20 cellular contexts compared by ENCODE assay signal in genomic region chr4:103137446-103137827, GRCh38. TPM values are rescaled to one million over a fixed set of nuclear protein-coding genes. Genes with fewer than 3 reads are reported as not detected.
DNase-seq lines count a peak whose midpoint lies in the region; ATAC-seq and TF ChIP-seq lines count a peak whose summit lies in the region.
"Had no signal": no experiment of that assay in that cellular context is flagged by ENCODE, and none has a peak within 500 bp of the region (broad histone marks: within the 10 kb centered on the region; RNA-seq: fewer than 3 reads in every experiment).

No MANE protein-coding gene starts in this region.

- TF ChIP-seq POLR2A in breast epithelium (IDR thresholded peaks at IDR 0.05) = no peak
- TF ChIP-seq POLR2A in spleen (IDR thresholded peaks at IDR 0.05) = no peak

- no peaks in the 10 kb centered on the region for H3K27me3 Mint-ChIP-seq in MCF 10A (ENCODE audit: insufficient read depth, unreplicated experiment)
- H3K27me3 Mint-ChIP-seq: activated CD8-positive, alpha-beta T cell treated with anti-CD3 and anti-CD28 coated beads for 36 hours; T-cell had no signal

- no peak for DNase-seq in MCF 10A (ENCODE audit: unreplicated experiment)
- DNase-seq in breast epithelium (ENCODE audit: low spot score in 2 of 2) = no peak
- DNase-seq in RWPE2 (ENCODE audit: low spot score) = no peak
- peak; percentile 14 for DNase-seq in fibroblast of the aortic adventitia (ENCODE audit: low read depth)
- no peak for DNase-seq in spleen
- no peak for DNase-seq in NAMALWA (ENCODE audit: low spot score)
- DNase-seq in AG08395 (ENCODE audit: low spot score) = no peak
- DNase-seq: activated CD8-positive, alpha-beta T cell treated with anti-CD3 and anti-CD28 coated beads for 36 hours; activated T-cell treated with anti-CD3 and anti-CD28 coated beads, Interleukin-2, amount 50 U/mL, for 48 hours; adrenal gland; NCI-H1417; NCI-H82; pancreas; stimulated activated CD4-positive, alpha-beta T cell treated with anti-CD3 and anti-CD28 coated beads, Interleukin-4, amount 100 ng/mL, for 24 hours; T-cell had no signal

- no peak overlapping the region for H3K4me3 Mint-ChIP-seq in MCF 10A (ENCODE audit: unreplicated experiment)
- H3K4me3 Mint-ChIP-seq: activated CD8-positive, alpha-beta T cell treated with anti-CD3 and anti-CD28 coated beads for 36 hours; T-cell; WTC11 had no signal

- peaks cover 12% of the 10 kb centered on the region for H3K4me1 Mint-ChIP-seq in MCF 10A (ENCODE audit: insufficient read depth, unreplicated experiment)
- H3K4me1 Mint-ChIP-seq: WTC11 had no signal

- CTCF ChIA-PET in MCF 10A (lab: Yijun Ruan, JAX) = no interaction called here

- peak overlapping the region; percentile 35 for H3K27ac Mint-ChIP-seq in MCF 10A (ENCODE audit: low read depth, unreplicated experiment)
- H3K27ac Mint-ChIP-seq: activated CD8-positive, alpha-beta T cell treated with anti-CD3 and anti-CD28 coated beads for 36 hours; WTC11 had no signal

- intact Hi-C loops in MCF 10A (cut with micrococcal nuclease) (no loop called here), breast epithelium (cut with DNase I; ENCODE audit: low total_unique reads) (no loop called here), spleen (cut with DNase I; ENCODE audit: low total_unique reads) (no loop called here)

- TF ChIP-seq CTCF in MCF 10A (IDR thresholded peaks at IDR 0.05; ENCODE audit: unreplicated experiment) = no peak
- no peak for TF ChIP-seq CTCF in breast epithelium (IDR thresholded peaks at IDR 0.05)
- no peak for TF ChIP-seq CTCF in RWPE2 (IDR thresholded peaks at IDR 0.05; ENCODE audit: poor library complexity, severe bottlenecking)
- TF ChIP-seq CTCF in fibroblast of the aortic adventitia (IDR thresholded peaks at IDR 0.05; ENCODE audit: insufficient read depth, low read length) = no peak
- no peak for TF ChIP-seq CTCF in spleen (IDR thresholded peaks at IDR 0.05 in 8 of 11, conservative IDR thresholded peaks at IDR 0.05 in 3 of 11)

- H3K9me3 Mint-ChIP-seq in MCF 10A (ENCODE audit: unreplicated experiment) = no peaks in the 10 kb centered on the region
- H3K9me3 Mint-ChIP-seq: activated CD8-positive, alpha-beta T cell treated with anti-CD3 and anti-CD28 coated beads for 36 hours; T-cell; WTC11 had no signal

- BruUV-seq in MCF 10A (replicated peaks; lab: Mats Ljungman, UMichigan) = no TSS peak

- WGBS in spleen, 5 donors = 92 to 100% (median 95%) methylated on average over 1 of the region's 1 CpG

- H3K27ac ChIP-seq in breast epithelium = no peak overlapping the region
- H3K27ac ChIP-seq in RWPE2 (ENCODE audit: poor library complexity, severe bottlenecking) = peak overlapping the region; percentile 79
- peak overlapping the region in 5 of 8 donors; percentile 39 to 60 (median 54) for H3K27ac ChIP-seq in spleen
- H3K27ac ChIP-seq: adrenal gland, gastroesophageal sphincter, KMS-11, pancreas, skin epidermis had no signal

- no peaks in the 10 kb centered on the region for H3K27me3 ChIP-seq in breast epithelium
- H3K27me3 ChIP-seq in RWPE2 (ENCODE audit: insufficient read depth, poor library complexity, severe bottlenecking) = no peaks in the 10 kb centered on the region
- no peaks in the 10 kb centered on the region for H3K27me3 ChIP-seq in spleen (replicated peaks in 1 of 7)
- H3K27me3 ChIP-seq: adrenal gland, gastroesophageal sphincter, pancreas had no signal

- no peaks in the 10 kb centered on the region for H3K4me1 ChIP-seq in breast epithelium
- H3K4me1 ChIP-seq in RWPE2 (ENCODE audit: insufficient read depth, poor library complexity, severe bottlenecking) = peaks cover 19% of the 10 kb centered on the region
- H3K4me1 ChIP-seq in spleen = peaks cover 0 to 15% (median 2%) of the 10 kb centered on the region in 6 donors
- H3K4me1 ChIP-seq: adrenal gland, gastroesophageal sphincter, pancreas had no signal

- POLR2A ChIA-PET in MCF 10A (lab: Yijun Ruan, JAX) = interaction anchor here (1.3 kb wide), 1 partner anchor 9 kb away, joined by 7 read pairs; no protein-coding TSS in a partner anchor

- H3K9me3 ChIP-seq in breast epithelium (no peaks in the 10 kb centered on the region), RWPE2 (ENCODE audit: severe bottlenecking) (no peaks in the 10 kb centered on the region), spleen (no peaks in the 10 kb centered on the region)
- H3K9me3 ChIP-seq: adrenal gland, gastroesophageal sphincter, pancreas had no signal

- ATAC-seq in RWPE2 (ENCODE audit: low read depth) (peak; percentile 95), HG03354 (IDR thresholded peaks at IDR 0.05; ENCODE audit: poor library complexity, severe bottlenecking, unreplicated experiment) (no peak)
- ATAC-seq: activated CD8-positive, alpha-beta T cell treated with anti-CD3 and anti-CD28 coated beads for 36 hours; gastroesophageal sphincter; pancreas; WTC11 had no signal

- H3K36me3 ChIP-seq in breast epithelium (no peaks in the 10 kb centered on the region), RWPE2 (ENCODE audit: low read depth) (peaks cover 91% of the 10 kb centered on the region), spleen (no peaks in the 10 kb centered on the region)
- H3K36me3 ChIP-seq: adrenal gland, gastroesophageal sphincter, pancreas had no signal

- H3K36me3 Mint-ChIP-seq in MCF 10A (ENCODE audit: insufficient read depth, unreplicated experiment) = peaks cover 27% of the 10 kb centered on the region
- H3K36me3 Mint-ChIP-seq: T-cell had no signal

- no peak overlapping the region for H3K4me3 ChIP-seq in breast epithelium
- H3K4me3 ChIP-seq in RWPE2 (ENCODE audit: severe bottlenecking) = no peak overlapping the region
- H3K4me3 ChIP-seq in fibroblast of the aortic adventitia (ENCODE audit: low read depth, low read length) = no peak overlapping the region
- no peak overlapping the region for H3K4me3 ChIP-seq in spleen
- H3K4me3 ChIP-seq: adrenal gland, gastroesophageal sphincter, pancreas, skin epidermis had no signal

RNA-seq across cellular contexts. Expression of gene BDH2, which starts 37.8 kb away (rescaled TPM):
- total RNA-seq in MCF 10A (2022) = 14.3 and 17.6 TPM in 2 replicates
- total RNA-seq in breast epithelium = 10 to 100 TPM; 65.2 to 97.3 (median 78.1) TPM
- 31.2 and 38.7 TPM in 2 replicates for total RNA-seq in fibroblast of the aortic adventitia (ENCODE audit: low replicate concordance)
- total RNA-seq in spleen = 10 to 100 TPM; 16.8 to 42.0 (median 36.8) TPM
- 10 to 100 TPM; 32.6 to 42.2 (median 41.8) TPM for polyA plus RNA-seq in spleen

Comparison
In these comparisons a context has a peak if more than half of its experiments do, and no peak if none do; other contexts are left out.
1. H3K27ac ChIP-seq: peak in RWPE2 (single experiment) and spleen (5 of 8); none in breast epithelium (0 of 2).